7 cellular contexts compared by ENCODE assay signal in the genomic region with DNA sequence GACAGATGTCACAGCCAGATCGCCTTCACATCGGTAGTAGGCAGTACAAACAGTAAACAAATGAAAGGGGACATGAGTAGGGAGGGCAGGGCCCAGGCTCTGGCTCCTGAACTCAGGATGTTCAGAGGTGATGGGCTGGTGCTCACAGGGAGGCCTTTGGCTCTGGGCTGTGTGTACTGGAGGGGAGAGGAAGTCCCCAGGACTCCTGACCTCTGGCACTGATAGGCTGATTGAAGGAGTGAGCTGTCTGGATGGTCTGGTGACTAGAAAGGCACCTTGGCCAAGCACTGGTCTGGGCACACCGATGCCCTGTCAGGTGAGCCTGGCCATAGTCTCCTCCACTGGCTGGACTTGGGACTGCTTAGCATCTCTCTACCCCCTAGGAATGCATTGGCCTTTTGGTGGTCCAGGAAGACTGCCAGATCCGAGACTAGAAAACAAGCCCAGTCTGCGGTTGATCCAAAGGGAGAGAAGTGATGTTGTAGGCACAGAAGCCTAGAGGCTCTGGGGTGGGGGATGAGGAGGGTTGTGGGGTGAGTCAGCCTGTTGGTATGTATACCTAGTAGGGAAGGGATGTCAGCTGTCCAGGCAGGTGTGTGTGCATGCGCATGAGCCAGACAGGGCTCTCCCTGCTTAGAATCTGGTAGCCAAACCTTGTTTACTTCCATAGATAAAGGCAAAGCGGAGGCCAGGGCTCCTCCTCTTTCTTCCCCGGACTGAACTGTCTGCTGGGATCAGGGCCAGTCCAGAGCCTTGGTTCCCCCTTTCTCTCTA. TPM values are rescaled to one million over a fixed set of nuclear protein-coding genes. Genes with fewer than 3 reads are reported as not detected.
DNase-seq lines count a peak whose midpoint lies in the region; ATAC-seq and TF ChIP-seq lines count a peak whose summit lies in the region.
"Had no signal": no experiment of that assay in that cellular context is flagged by ENCODE, and none has a peak within 500 bp of the region (broad histone marks: within the 10 kb centered on the region; RNA-seq: fewer than 3 reads in every experiment).

No MANE protein-coding gene starts in this region.

- no peak overlapping the region for H3K9ac ChIP-seq in parathyroid adenoma

- no peaks in the 10 kb centered on the region for H3K36me3 ChIP-seq in parathyroid adenoma (ENCODE audit: control insufficient read depth, insufficient read depth, low read length)

- H3K27ac ChIP-seq in parathyroid adenoma: peak overlapping the region; percentile 70
- H3K27ac ChIP-seq: psoas muscle had no signal

- no peak overlapping the region for H2AFZ ChIP-seq in parathyroid adenoma

- H3K4me3 Mint-ChIP-seq in IgD-negative memory B cell: peak overlapping the region; percentile 34 to 76 (median 70)

- peaks cover 18 to 30% (median 18%) of the 10 kb centered on the region in 3 donors for H3K4me1 Mint-ChIP-seq in IgD-negative memory B cell

- no peaks in the 10 kb centered on the region for H3K27me3 ChIP-seq in parathyroid adenoma (ENCODE audit: control insufficient read depth, insufficient read depth, low read length)

- no peak for TF ChIP-seq CTCF in parathyroid adenoma (IDR thresholded peaks at IDR 0.05)

- no peaks in the 10 kb centered on the region for H3K9me3 Mint-ChIP-seq in IgD-negative memory B cell

- peak; percentile 69 for DNase-seq in astrocyte of the hippocampus (ENCODE audit: low read depth, low spot score)
- DNase-seq: psoas muscle had no signal

- peaks cover 2% of the 10 kb centered on the region for H3K27me3 Mint-ChIP-seq in IgD-negative memory B cell

- ATAC-seq in HG03196 (IDR thresholded peaks at IDR 0.05; ENCODE audit: unreplicated experiment) (no peak), HG03025 (IDR thresholded peaks at IDR 0.05; ENCODE audit: low FRiP score, unreplicated experiment) (no peak), HG02798 (IDR thresholded peaks at IDR 0.05; ENCODE audit: poor library complexity, unreplicated experiment) (no peak)

- peaks cover 7% of the 10 kb centered on the region for H3K4me1 ChIP-seq in parathyroid adenoma

- no peak overlapping the region for H3K27ac Mint-ChIP-seq in IgD-negative memory B cell

- peaks cover 1% of the 10 kb centered on the region for H3K36me3 Mint-ChIP-seq in IgD-negative memory B cell

- H3K9me3 ChIP-seq in parathyroid adenoma (ENCODE audit: control insufficient read depth, low read length): no peaks in the 10 kb centered on the region
- H3K9me3 ChIP-seq: psoas muscle had no signal

- peak overlapping the region; percentile 88 for H3K4me3 ChIP-seq in parathyroid adenoma (ENCODE audit: low read depth, low read length)

- H3K4me2 ChIP-seq in parathyroid adenoma (ENCODE audit: low read length): peak overlapping the region; percentile 97

- peaks cover 16% of the 10 kb centered on the region for H3K79me2 ChIP-seq in parathyroid adenoma

RNA-seq across cellular contexts. Expression of a gene that starts 1.9 kb away (rescaled TPM):
- polyA plus RNA-seq in IgD-negative memory B cell: 12.6 TPM

RNA-seq across cellular contexts. Expression of a gene that starts 17.2 kb away (rescaled TPM):
- 0.56 TPM for polyA plus RNA-seq in IgD-negative memory B cell
- polyA plus RNA-seq: psoas muscle had no signal

RNA-seq across cellular contexts. Expression of a gene that starts 28.3 kb away (rescaled TPM):
- not detected for polyA plus RNA-seq in IgD-negative memory B cell

RNA-seq across cellular contexts. Expression of a gene that starts 38.4 kb away (rescaled TPM):
- polyA plus RNA-seq in IgD-negative memory B cell: 34.0 TPM

RNA-seq across cellular contexts. Expression of a gene that starts 38.8 kb away (rescaled TPM):
- polyA plus RNA-seq in IgD-negative memory B cell: 16.0 TPM
